10 cellular contexts compared by ENCODE assay signal in the genomic region with DNA sequence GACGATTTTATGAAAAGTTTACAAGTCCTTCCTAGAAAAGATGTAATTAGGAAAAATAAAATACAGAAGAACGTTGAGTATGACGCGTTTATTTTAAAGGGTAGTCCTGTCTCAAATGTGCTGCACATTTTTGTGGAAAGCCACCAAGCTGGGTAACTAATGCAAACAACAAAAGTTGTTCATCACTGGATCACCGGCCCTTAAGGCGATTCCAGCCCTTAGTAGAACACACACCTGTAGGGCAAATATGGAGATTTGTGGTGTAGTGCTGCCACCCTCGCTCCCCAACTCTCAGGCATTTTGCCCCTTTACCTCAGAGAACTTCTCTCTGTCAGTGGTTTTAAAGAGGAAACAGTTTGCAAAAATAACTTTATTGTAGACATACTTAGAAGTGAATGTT. TPM values are rescaled to one million over a fixed set of nuclear protein-coding genes. Genes with fewer than 3 reads are reported as not detected.
DNase-seq lines count a peak whose midpoint lies in the region; ATAC-seq and TF ChIP-seq lines count a peak whose summit lies in the region.
"Had no signal": no experiment of that assay in that cellular context is flagged by ENCODE, and none has a peak within 500 bp of the region (broad histone marks: within the 10 kb centered on the region; RNA-seq: fewer than 3 reads in every experiment).

No MANE protein-coding gene starts in this region.

- H3K4me1 Mint-ChIP-seq in activated CD4-positive, alpha-beta T cell treated with anti-CD3 and anti-CD28 coated beads, Interleukin-2, amount 10 ng/mL, durations not matched to agents 7 days and 5 days, result peaks cover 47% of the 10 kb centered on the region
- H3K4me1 Mint-ChIP-seq in activated CD4-positive, alpha-beta memory T cell treated with anti-CD3 and anti-CD28 coated beads for 36 hours (ENCODE audit: low read depth), result peaks cover 32% of the 10 kb centered on the region

- peaks cover 15% of the 10 kb centered on the region; the same call in 1 of the 2 replicates for H3K4me1 ChIP-seq in iPS-20b (ENCODE audit: insufficient read depth, low read length)
- peaks cover 22% of the 10 kb centered on the region for H3K4me1 ChIP-seq in stomach smooth muscle (ENCODE audit: control insufficient read depth, insufficient read depth, low read length)

- ATAC-seq in HG03565 (IDR thresholded peaks at IDR 0.05; ENCODE audit: unreplicated experiment), result no peak

- H3K27ac ChIP-seq in iPS-20b (ENCODE audit: low read length), result no peak overlapping the region
- H3K27ac ChIP-seq in stomach smooth muscle (ENCODE audit: low read length), result no peak overlapping the region

- H3K9me3 ChIP-seq in iPS-20b (ENCODE audit: insufficient read depth, low read depth, low read length) (no peaks in the 10 kb centered on the region), stomach smooth muscle (ENCODE audit: control insufficient read depth in 2 of 2, low read length in 2 of 2) (no peaks in the 10 kb centered on the region)

- H3K4me3 ChIP-seq in iPS-20b (ENCODE audit: low read length), result peak overlapping the region; percentile 69
- peak overlapping the region; percentile 69 to 75 for H3K4me3 ChIP-seq in stomach smooth muscle (ENCODE audit: low read length in 2 of 2)

- no peak for TF ChIP-seq CTCF in GM20000 (IDR thresholded peaks at IDR 0.05; ENCODE audit: extremely low read depth, missing control alignments)

- intact Hi-C loops in activated CD4-positive, alpha-beta memory T cell treated with anti-CD3 and anti-CD28 coated beads for 36 hours (cut with micrococcal nuclease), result loop anchor here (5.0 to 10.0 kb wide), 5 partner anchors 61 to 648 kb away; no protein-coding TSS in a partner anchor

- CTCF ChIA-PET in activated CD4-positive, alpha-beta T cell treated with anti-CD3 and anti-CD28 coated beads, Interleukin-2, amount 10 ng/mL, durations not matched to agents 7 days and 5 days (lab: Charles Lee), result no interaction called here
- CTCF ChIA-PET in activated CD4-positive, alpha-beta memory T cell treated with anti-CD3 and anti-CD28 coated beads for 36 hours (lab: Charles Lee), result interaction anchor here (0.7 kb wide), 1 partner anchor 222 kb away, joined by 7 read pairs; no protein-coding TSS in a partner anchor

- peaks cover 13% of the 10 kb centered on the region; the same call in 1 of the 2 replicates for H3K27me3 ChIP-seq in iPS-20b (ENCODE audit: insufficient read depth, low read length)
- peaks cover 0 to 3% of the 10 kb centered on the region in 2 donors for H3K27me3 ChIP-seq in stomach smooth muscle (ENCODE audit: control insufficient read depth in 1 of 2, insufficient read depth in 2 of 2, low read length in 2 of 2)

- POLR2A ChIA-PET in activated CD4-positive, alpha-beta T cell treated with anti-CD3 and anti-CD28 coated beads, Interleukin-2, amount 10 ng/mL, durations not matched to agents 7 days and 5 days (lab: Charles Lee), result no interaction called here
- POLR2A ChIA-PET in activated CD4-positive, alpha-beta memory T cell treated with anti-CD3 and anti-CD28 coated beads for 36 hours (lab: Charles Lee), result no interaction called here

- peak overlapping the region; percentile 80 for H3K27ac Mint-ChIP-seq in activated CD4-positive, alpha-beta T cell treated with anti-CD3 and anti-CD28 coated beads, Interleukin-2, amount 10 ng/mL, durations not matched to agents 7 days and 5 days
- H3K27ac Mint-ChIP-seq in activated CD4-positive, alpha-beta memory T cell treated with anti-CD3 and anti-CD28 coated beads for 36 hours, result no peak overlapping the region

- peaks cover 21% of the 10 kb centered on the region for H3K36me3 Mint-ChIP-seq in activated CD4-positive, alpha-beta T cell treated with anti-CD3 and anti-CD28 coated beads, Interleukin-2, amount 10 ng/mL, durations not matched to agents 7 days and 5 days (ENCODE audit: low read depth)
- peaks cover 5% of the 10 kb centered on the region for H3K36me3 Mint-ChIP-seq in activated CD4-positive, alpha-beta memory T cell treated with anti-CD3 and anti-CD28 coated beads for 36 hours

- H3K36me3 ChIP-seq in iPS-20b (ENCODE audit: insufficient read depth, low read depth, low read length) (no peaks in the 10 kb centered on the region), stomach smooth muscle (ENCODE audit: control insufficient read depth in 2 of 2, insufficient read depth in 2 of 2, low read length in 2 of 2) (no peaks in the 10 kb centered on the region)

- peak overlapping the region; percentile 76 for H3K4me3 Mint-ChIP-seq in activated CD4-positive, alpha-beta T cell treated with anti-CD3 and anti-CD28 coated beads, Interleukin-2, amount 10 ng/mL, durations not matched to agents 7 days and 5 days
- H3K4me3 Mint-ChIP-seq in activated CD4-positive, alpha-beta memory T cell treated with anti-CD3 and anti-CD28 coated beads for 36 hours, result peak overlapping the region; percentile 70

- H3K9ac ChIP-seq in iPS-20b (ENCODE audit: low read depth, low read length) (peak overlapping the region; percentile 56; the same call in 1 of the 2 replicates), stomach smooth muscle (ENCODE audit: low read length in 2 of 2) (no peak overlapping the region)

- H3K9me3 Mint-ChIP-seq in activated CD4-positive, alpha-beta T cell treated with anti-CD3 and anti-CD28 coated beads, Interleukin-2, amount 10 ng/mL, durations not matched to agents 7 days and 5 days, result no peaks in the 10 kb centered on the region
- no peaks in the 10 kb centered on the region for H3K9me3 Mint-ChIP-seq in activated CD4-positive, alpha-beta memory T cell treated with anti-CD3 and anti-CD28 coated beads for 36 hours

- DNase-seq in activated CD4-positive, alpha-beta T cell treated with anti-CD3 and anti-CD28 coated beads, Interleukin-2, amount 10 ng/mL, durations not matched to agents 7 days and 5 days, result no peak
- no peak for DNase-seq in activated CD4-positive, alpha-beta T cell treated with anti-CD3 and anti-CD28 coated beads for 1 hour
- no peak for DNase-seq in activated CD4-positive, alpha-beta memory T cell treated with anti-CD3 and anti-CD28 coated beads for 36 hours
- DNase-seq in GM20000 (ENCODE audit: low spot score) (no peak), NOMO-1 treated with DMSO at 0.1 percent for 48 hours (lab: John Stamatoyannopoulos, UW; ENCODE audit: unreplicated experiment) (no peak)
- DNase-seq: kidney glomerular epithelial cell, T1000 had no signal

- H3K27me3 Mint-ChIP-seq in activated CD4-positive, alpha-beta T cell treated with anti-CD3 and anti-CD28 coated beads, Interleukin-2, amount 10 ng/mL, durations not matched to agents 7 days and 5 days, result no peaks in the 10 kb centered on the region
- H3K27me3 Mint-ChIP-seq in activated CD4-positive, alpha-beta memory T cell treated with anti-CD3 and anti-CD28 coated beads for 36 hours, result peaks cover 2% of the 10 kb centered on the region

RNA-seq across cellular contexts. Expression of a gene that starts 1.9 kb away (rescaled TPM):
- 10 to 100 TPM; 21.2 to 23.6 TPM for total RNA-seq in activated CD4-positive, alpha-beta T cell treated with anti-CD3 and anti-CD28 coated beads, Interleukin-2, amount 10 ng/mL, durations not matched to agents 7 days and 5 days
- total RNA-seq in activated CD4-positive, alpha-beta memory T cell treated with anti-CD3 and anti-CD28 coated beads for 36 hours, result 10 to 100 TPM; 21.1 to 23.5 TPM
